In the genomic region with DNA sequence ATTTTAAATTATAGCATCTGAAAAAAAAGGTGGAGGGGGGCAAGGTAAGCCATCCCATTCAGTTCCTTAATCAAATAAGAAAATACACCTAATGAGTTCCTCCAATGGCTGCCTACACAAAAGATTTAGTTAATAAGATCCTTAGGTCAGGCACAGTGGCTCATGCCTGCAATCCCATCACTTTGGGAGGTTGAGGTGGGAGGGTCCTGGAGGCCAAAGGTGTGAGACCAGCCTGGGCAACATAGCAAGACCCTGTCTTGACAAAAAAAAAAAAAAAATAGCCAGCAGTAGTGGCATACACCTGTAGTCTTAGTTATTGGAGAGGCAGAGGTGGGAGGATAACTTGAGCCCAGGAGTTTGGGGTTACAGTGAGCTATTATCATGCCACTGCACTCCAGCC, we compare ENCODE assay signal across 9 cellular contexts.
"Had no signal": no experiment of that assay in that cellular context is flagged by ENCODE, and none has a peak within 500 bp of the region (broad histone marks: within the 10 kb centered on the region; RNA-seq: fewer than 3 reads in every experiment).

No MANE protein-coding gene starts in this region.

- DNase-seq: GM23248, GOT3, H7, HFFc6 had no signal

- H3K4me3 Mint-ChIP-seq: HFFc6, IgD-negative memory B cell had no signal

- H3K9ac ChIP-seq: GM23248 had no signal

- H3K9me3 ChIP-seq: HAP-1 had no signal

- H3K27ac Mint-ChIP-seq: HFFc6 had no signal

- H3K9me3 Mint-ChIP-seq: HFFc6, IgD-negative memory B cell had no signal

- H3K27me3 Mint-ChIP-seq: IgD-negative memory B cell had no signal

- H2AFZ ChIP-seq: GM23248 had no signal

- ATAC-seq: HCT116, HepG2 had no signal

- FAIRE-seq: HepG2 had no signal

- H3K4me3 ChIP-seq: GM23248, HAP-1 had no signal

- H3K36me3 ChIP-seq: HAP-1 had no signal

- H3K27ac ChIP-seq: GM23248, HL-60 had no signal
